ENCODE assay signal across 1 cellular context in the genomic region with DNA sequence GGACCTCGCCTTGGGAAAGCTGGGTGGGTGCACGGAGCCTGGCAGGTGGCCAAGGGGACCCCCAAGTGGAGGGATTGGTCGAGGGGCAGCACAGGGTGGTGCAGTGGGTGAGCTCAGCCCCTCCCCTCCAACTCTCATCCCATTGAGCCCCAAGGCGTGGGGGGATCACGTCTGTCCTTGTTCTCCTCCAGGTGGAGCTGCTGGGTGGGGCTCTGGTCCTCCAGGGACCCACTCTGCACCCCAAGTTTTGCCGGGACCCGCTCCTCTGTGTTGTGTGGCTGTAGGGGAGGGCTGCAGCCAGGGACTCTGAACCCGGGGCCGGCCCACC.
TF ChIP-seq lines count a peak whose summit lies in the region.

No MANE protein-coding gene starts in this region.

TF ChIP-seq in HEK293, 187 proteins besides CTCF, POLR2A, EP300 and RAD21 (continued from another document):
- peak; percentile 3; the same call in 1 of the 2 replicates for TF ChIP-seq PRDM10 (tag by site-specific recombination; IDR thresholded peaks at IDR 0.05)
- no peak for TF ChIP-seq ZNF280C (tag by site-specific recombination; IDR thresholded peaks at IDR 0.05)
